Comparison of ENCODE assay signal across 8 cellular contexts in genomic region chr5:142699105-142699720, GRCh38. TPM values are rescaled to one million over a fixed set of nuclear protein-coding genes. Genes with fewer than 3 reads are reported as not detected.
A peak's percentile ranks its signal among the peaks of the same experiment; 100 is the strongest.
DNase-seq lines count a peak whose midpoint lies in the region; ATAC-seq, FAIRE-seq and TF ChIP-seq lines count a peak whose summit lies in the region.

No MANE protein-coding gene starts in this region.

- H3K4me1 ChIP-seq in heart left ventricle = peaks cover 7 to 51% (median 30%) of the 10 kb centered on the region in 12 donors
- no peaks in the 10 kb centered on the region for H3K4me1 ChIP-seq in prostate gland (replicated peaks)

- no peak overlapping the region for H3K4me2 ChIP-seq in SU-DHL-6 (ENCODE audit: low read depth, low read length, poor library complexity, severe bottlenecking)

- FAIRE-seq in H54 (lab: Jason Lieb, UNC) = peak; percentile 82
- no peak for FAIRE-seq in urothelium cell line (lab: Jason Lieb, UNC)

- H4K20me1 ChIP-seq in SU-DHL-6 (ENCODE audit: low read depth, low read length) = no peaks in the 10 kb centered on the region

- no peak overlapping the region for H3K4me3 ChIP-seq in SU-DHL-6 (ENCODE audit: insufficient read depth, low read length, poor library complexity, severe bottlenecking)
- H3K4me3 ChIP-seq in heart left ventricle = no peak overlapping the region
- no peak overlapping the region for H3K4me3 ChIP-seq in prostate gland

- no peaks in the 10 kb centered on the region for H3K27me3 ChIP-seq in SU-DHL-6 (ENCODE audit: low read length)
- no peaks in the 10 kb centered on the region for H3K27me3 ChIP-seq in heart left ventricle
- no peaks in the 10 kb centered on the region for H3K27me3 ChIP-seq in prostate gland (replicated peaks; ENCODE audit: insufficient read depth)

- peak; percentile 80 to 89 (median 86) for ATAC-seq in heart left ventricle

- H3K9ac ChIP-seq in SU-DHL-6 (ENCODE audit: low read length) = no peak overlapping the region

- TF ChIP-seq CTCF in SU-DHL-6 (IDR thresholded peaks at IDR 0.05; ENCODE audit: insufficient read depth, low read length, poor library complexity, severe bottlenecking) = peak; percentile 83
- peak; percentile 95 to 99 (median 98) for TF ChIP-seq CTCF in heart left ventricle (IDR thresholded peaks at IDR 0.05)
- TF ChIP-seq CTCF in prostate gland (IDR thresholded peaks at IDR 0.05) = peak; percentile 87 to 96 (median 94)

- intact Hi-C loops in heart left ventricle (cut with DNase I) (loop anchor here (1.0 to 10.0 kb wide), 16 partner anchors 42 to 704 kb away; partner anchors contain the start of gene GNPDA1 (in 1 of the 10)), prostate gland (cut with DNase I) (loop anchor here (2.0 kb wide), 1 partner anchor 86 kb away; no protein-coding TSS in a partner anchor)

- TF ChIP-seq POLR2A in H54 (IDR thresholded peaks at IDR 0.05; ENCODE audit: low read depth, low read length) (no peak), heart left ventricle (IDR thresholded peaks at IDR 0.05) (no peak), prostate gland (IDR thresholded peaks at IDR 0.05) (no peak)

- H3K79me2 ChIP-seq in SU-DHL-6 (ENCODE audit: insufficient read depth, low read length) = no peaks in the 10 kb centered on the region

- 0 to 7% (median 4%) methylated on average over 5 of the region's 5 CpGs for WGBS in heart left ventricle, 4 donors
- WGBS in prostate gland = 4% methylated on average over 5 of the region's 5 CpGs

- H3K9me3 ChIP-seq in SU-DHL-6 (ENCODE audit: insufficient read depth, low read length) (no peaks in the 10 kb centered on the region), heart left ventricle (no peaks in the 10 kb centered on the region), prostate gland (no peaks in the 10 kb centered on the region)

- H2AFZ ChIP-seq in SU-DHL-6 (ENCODE audit: low read depth, low read length, severe bottlenecking) = no peak overlapping the region

- H3K27ac ChIP-seq in SU-DHL-6 (ENCODE audit: low read depth, low read length) (no peak overlapping the region), heart left ventricle (peak overlapping the region; percentile 79 to 96 (median 88)), prostate gland (no peak overlapping the region)

- H3K9me2 ChIP-seq in SU-DHL-6 (replicated peaks; ENCODE audit: insufficient read depth, low read length) = no peaks in the 10 kb centered on the region

- H3F3A ChIP-seq in SU-DHL-6 (ENCODE audit: insufficient read depth) = no peaks in the 10 kb centered on the region

- H3K36me3 ChIP-seq in SU-DHL-6 (ENCODE audit: low read length) (no peaks in the 10 kb centered on the region), heart left ventricle (no peaks in the 10 kb centered on the region), prostate gland (no peaks in the 10 kb centered on the region)

- peak; percentile 74 for DNase-seq in DMS114 treated with DMSO at 0.1 percent for 48 hours (lab: John Stamatoyannopoulos, UW; ENCODE audit: unreplicated experiment)
- DNase-seq in H54 (ENCODE audit: insufficient read length, low spot score) = peak; percentile 59
- peak; percentile 63 for DNase-seq in NCI-H1092 treated with DMSO at 0.1 percent for 48 hours (lab: John Stamatoyannopoulos, UW)
- DNase-seq in activated naive CD8-positive, alpha-beta T cell treated with anti-CD3 and anti-CD28 coated beads, Interleukin-2, amount 50 U/mL, for 16 hours (ENCODE audit: low read depth, low spot score) = peak; percentile 58
- DNase-seq in heart left ventricle = peak; percentile 89 to 92 (median 90)
- DNase-seq in prostate gland (ENCODE audit: low spot score) = peak; percentile 81
- DNase-seq in urothelium cell line (ENCODE audit: low spot score) = peak; percentile 61

RNA-seq across cellular contexts. Expression of gene FGF1, which starts 13.3 kb away (rescaled TPM):
- total RNA-seq in heart left ventricle (10 to 100 TPM; 41.2 to 74.7 (median 50.5) TPM), prostate gland (1 to 10 TPM; 2.0 to 9.4 TPM)
- 10 to 100 TPM in 1 of 2 donors, 1 to 10 TPM in 1; 8.7 to 22.4 TPM for polyA plus RNA-seq in heart left ventricle

Comparison
In these comparisons a context has a peak if more than half of its experiments do, and no peak if none do; other contexts are left out.
1. H3K27ac ChIP-seq: peak in heart left ventricle (12 of 12); none in SU-DHL-6 (single experiment) and prostate gland (0 of 2).
2. RNA of gene FGF1, which starts 13.3 kb away (total RNA-seq): 41.2 to 74.7 TPM in heart left ventricle; 2.0 to 9.4 TPM in prostate gland; every median in the first group is over 4 times any median in the second.
3. Peak in every context shown above with its lines, with median percentiles within 50 percentile points of each other: DNase-seq and CTCF ChIP-seq.